In genomic region chr1:146472192-146472861, GRCh38 we compare ENCODE assay signal across 7 cellular contexts.
DNase-seq lines count a peak whose midpoint lies in the region; ATAC-seq and TF ChIP-seq lines count a peak whose summit lies in the region.
"Not testable (repeated sequence)": the region's sequence is repeated elsewhere in the genome, so short reads cannot be mapped to it uniquely, and the experiment has no call there.

No MANE protein-coding gene starts in this region.

- peak; percentile 62 for ATAC-seq in GM19395 (IDR thresholded peaks at IDR 0.05; ENCODE audit: unreplicated experiment)
- peak; percentile 100 for ATAC-seq in activated CD8-positive, alpha-beta T cell treated with anti-CD3 and anti-CD28 coated beads for 36 hours
- peak; percentile 97 for ATAC-seq in left colon

- intact Hi-C loops in activated CD8-positive, alpha-beta T cell treated with anti-CD3 and anti-CD28 coated beads for 36 hours (cut with micrococcal nuclease); colonic mucosa (cut with DNase I); left colon (cut with DNase I, micrococcal nuclease); spleen (cut with DNase I; ENCODE audit: low total_unique reads): not testable (repeated sequence)

- peak; percentile 33 for DNase-seq in NOMO-1 treated with DMSO at 0.1 percent for 48 hours (lab: John Stamatoyannopoulos, UW; ENCODE audit: unreplicated experiment)
- DNase-seq in activated CD8-positive, alpha-beta T cell treated with anti-CD3 and anti-CD28 coated beads for 36 hours = peak; percentile 87
- DNase-seq in colonic mucosa = peak; percentile 76
- peak; percentile 64 to 82 for DNase-seq in left colon
- peak; percentile 92 for DNase-seq in spleen

- not testable (repeated sequence) for H3K4me1 Mint-ChIP-seq in activated CD8-positive, alpha-beta T cell treated with anti-CD3 and anti-CD28 coated beads for 36 hours (ENCODE audit: low read depth)

- not testable (repeated sequence) for TF ChIP-seq CTCF in activated CD8-positive, alpha-beta T cell treated with anti-CD3 and anti-CD28 coated beads for 36 hours (IDR thresholded peaks at IDR 0.05); colonic mucosa (IDR thresholded peaks at IDR 0.05)
- TF ChIP-seq CTCF in spleen (IDR thresholded peaks at IDR 0.05 in 8 of 11, conservative IDR thresholded peaks at IDR 0.05 in 3 of 11) = peak in 1 of 11 experiments; percentile 27

- CTCF ChIA-PET in activated CD8-positive, alpha-beta T cell treated with anti-CD3 and anti-CD28 coated beads for 36 hours (lab: Charles Lee) = not testable (repeated sequence)

- not testable (repeated sequence) for H3K9me3 Mint-ChIP-seq in activated CD8-positive, alpha-beta T cell treated with anti-CD3 and anti-CD28 coated beads for 36 hours

- H3K36me3 Mint-ChIP-seq in activated CD8-positive, alpha-beta T cell treated with anti-CD3 and anti-CD28 coated beads for 36 hours (ENCODE audit: low read depth) = not testable (repeated sequence)

- H3K9ac ChIP-seq in HUES48 (ENCODE audit: low read depth, low read length) = not testable (repeated sequence)
- peak overlapping the region in 1 of 2 donors; percentile 43 for H3K9ac ChIP-seq in colonic mucosa (ENCODE audit: low read depth in 2 of 2, low read length in 2 of 2)

- H3K4me3 Mint-ChIP-seq in activated CD8-positive, alpha-beta T cell treated with anti-CD3 and anti-CD28 coated beads for 36 hours = peak overlapping the region; percentile 77

- H3K9me3 ChIP-seq in HUES48 (ENCODE audit: control insufficient read depth, insufficient read depth, low read length); colonic mucosa; spleen: not testable (repeated sequence)

- not testable (repeated sequence) for H3K27ac ChIP-seq in HUES48 (ENCODE audit: low read depth, low read length); colonic mucosa
- H3K27ac ChIP-seq in spleen = peak overlapping the region in 5 of 8 donors; percentile 43 to 71 (median 51)

- H3K4me3 ChIP-seq in HUES48 (ENCODE audit: low read depth, low read length) = peak overlapping the region; percentile 57
- peak overlapping the region; percentile 26 for H3K4me3 ChIP-seq in colonic mucosa
- peak overlapping the region; percentile 25 to 70 (median 37) for H3K4me3 ChIP-seq in spleen

- POLR2A ChIA-PET in activated CD8-positive, alpha-beta T cell treated with anti-CD3 and anti-CD28 coated beads for 36 hours (lab: Charles Lee) = not testable (repeated sequence)

- not testable (repeated sequence) for H3K27me3 Mint-ChIP-seq in activated CD8-positive, alpha-beta T cell treated with anti-CD3 and anti-CD28 coated beads for 36 hours

- not testable (repeated sequence) for H3K4me1 ChIP-seq in HUES48 (ENCODE audit: control insufficient read depth, insufficient read depth, low read length); colonic mucosa
- peaks cover 0 to 11% (median 2%) of the 10 kb centered on the region in 6 donors for H3K4me1 ChIP-seq in spleen

- TF ChIP-seq POLR2A in spleen (IDR thresholded peaks at IDR 0.05) = not testable (repeated sequence)

- not testable (repeated sequence) for H3K36me3 ChIP-seq in HUES48 (ENCODE audit: control insufficient read depth, insufficient read depth, low read length); colonic mucosa; spleen

- H3K27ac Mint-ChIP-seq in activated CD8-positive, alpha-beta T cell treated with anti-CD3 and anti-CD28 coated beads for 36 hours = peak overlapping the region; percentile 82

- WGBS in spleen, 5 donors = 1 to 2% (median 1%) methylated on average over 20 to 42 of the region's 42 CpGs

- not testable (repeated sequence) for H3K27me3 ChIP-seq in HUES48 (ENCODE audit: control insufficient read depth, insufficient read depth, low read length); colonic mucosa; spleen (replicated peaks in 1 of 7)

Comparison
In these comparisons a context has a peak if more than half of its experiments do, and no peak if none do; other contexts are left out.
1. DNase-seq: peak in every context shown above with its lines; median percentile 92 in spleen; 87 in activated CD8-positive, alpha-beta T cell treated with anti-CD3 and anti-CD28 coated beads for 36 hours; 76 in colonic mucosa; 73 in left colon; 33 in NOMO-1 treated with DMSO at 0.1 percent for 48 hours.